Comparison of ENCODE assay signal across 1 cellular context in the genomic region with DNA sequence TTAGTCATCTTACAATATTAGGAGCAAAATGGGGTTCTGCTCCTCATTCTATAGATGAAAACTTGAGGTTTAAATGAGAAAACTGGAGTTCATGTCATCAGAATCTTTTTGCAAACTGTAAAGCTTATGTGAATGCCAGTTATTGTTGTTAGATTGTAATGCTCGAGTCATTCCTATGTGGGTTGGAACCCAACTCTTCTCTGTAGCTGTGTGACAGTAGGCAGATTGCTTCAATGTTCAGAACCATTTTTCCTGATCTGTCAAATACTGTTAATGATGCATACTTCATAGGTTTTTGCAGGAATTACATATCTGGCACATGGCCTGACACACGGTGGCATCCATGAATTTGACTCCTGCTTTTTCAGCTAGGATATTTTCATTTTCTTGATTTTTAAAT.
TF ChIP-seq lines count a peak whose summit lies in the region.

No MANE protein-coding gene starts in this region.

TF ChIP-seq in IMR-90, 13 proteins besides CTCF, POLR2A, EP300 and RAD21 (continued from another document):
- no peak for TF ChIP-seq ELK1 (IDR thresholded peaks at IDR 0.05; ENCODE audit: borderline replicate concordance, low read depth, low read length)
- TF ChIP-seq, protein P1, sequence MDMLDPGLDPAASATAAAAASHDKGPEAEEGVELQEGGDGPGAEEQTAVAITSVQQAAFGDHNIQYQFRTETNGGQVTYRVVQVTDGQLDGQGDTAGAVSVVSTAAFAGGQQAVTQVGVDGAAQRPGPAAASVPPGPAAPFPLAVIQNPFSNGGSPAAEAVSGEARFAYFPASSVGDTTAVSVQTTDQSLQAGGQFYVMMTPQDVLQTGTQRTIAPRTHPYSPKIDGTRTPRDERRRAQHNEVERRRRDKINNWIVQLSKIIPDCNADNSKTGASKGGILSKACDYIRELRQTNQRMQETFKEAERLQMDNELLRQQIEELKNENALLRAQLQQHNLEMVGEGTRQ (IDR thresholded peaks at IDR 0.05; ENCODE audit: low read depth, low read length) = no peak
- TF ChIP-seq CEBPB (IDR thresholded peaks at IDR 0.05; ENCODE audit: low read depth, low read length) = no peak
TF ChIP-seq in IMR-90: peak in this region for 0.
